ENCODE assay signal across 12 cellular contexts in the genomic region with DNA sequence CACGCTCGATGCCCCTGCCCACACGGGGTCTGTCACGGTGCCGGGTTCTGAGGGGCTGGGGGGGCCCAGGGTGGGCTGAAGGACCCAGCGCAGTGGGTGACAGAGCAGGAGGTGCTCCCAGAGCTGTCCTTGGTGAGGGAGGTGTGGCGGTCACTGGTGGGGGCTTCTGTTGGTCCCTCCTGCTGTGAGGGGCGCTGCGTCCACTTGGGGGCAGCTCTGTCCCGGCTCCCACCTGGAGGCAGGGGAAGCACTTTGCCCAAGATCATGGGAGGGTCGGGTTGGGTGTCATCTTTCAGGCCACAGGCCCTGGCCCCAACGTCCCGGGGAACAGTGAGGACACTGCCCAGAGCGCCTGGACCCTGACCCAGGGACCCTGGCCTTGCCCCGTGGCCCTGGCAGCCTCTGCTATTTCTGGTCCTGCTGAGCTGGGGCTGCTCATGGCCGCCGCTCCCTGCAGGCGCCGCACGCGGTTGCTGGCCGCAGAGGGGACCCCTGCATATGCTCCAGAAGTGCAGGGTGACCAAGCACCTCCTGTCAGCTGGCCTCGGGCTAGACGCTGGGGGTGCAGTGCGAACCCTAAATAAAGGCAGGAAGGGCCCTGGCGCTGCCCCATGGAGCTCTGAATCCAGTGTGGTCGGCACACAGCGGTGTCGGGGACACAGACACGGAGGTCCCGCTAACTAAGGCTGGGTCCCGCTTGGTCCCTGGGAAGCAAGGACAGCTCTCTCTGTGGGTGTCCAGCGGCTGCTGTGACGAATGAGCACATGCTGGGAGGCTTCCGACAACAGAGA. TPM values are rescaled to one million over a fixed set of nuclear protein-coding genes. Genes with fewer than 3 reads are reported as not detected.
DNase-seq lines count a peak whose midpoint lies in the region; ATAC-seq and TF ChIP-seq lines count a peak whose summit lies in the region.
"Had no signal": no experiment of that assay in that cellular context is flagged by ENCODE, and none has a peak within 500 bp of the region (broad histone marks: within the 10 kb centered on the region; RNA-seq: fewer than 3 reads in every experiment).

No MANE protein-coding gene starts in this region.

- peak overlapping the region; percentile 62 to 95 for H2BK12ac ChIP-seq in mesenchymal stem cell (ENCODE audit: low read length in 2 of 2)

- no peak for DNase-seq in LNCaP clone FGC (ENCODE audit: low read depth)
- no peak for DNase-seq in choroid plexus epithelial cell (ENCODE audit: low read depth)
- DNase-seq in mesenchymal stem cell: no peak
- peak in 1 of 2 donors; percentile 20 for DNase-seq in uterus
- no peak for DNase-seq in activated gamma-delta T cell (lab: John Stamatoyannopoulos, UW)
- no peak for DNase-seq in NCI-H526 treated with DMSO at 0.1 percent for 48 hours (lab: John Stamatoyannopoulos, UW)
- DNase-seq: activated CD8-positive, alpha-beta T cell treated with anti-CD3 and anti-CD28 coated beads, Interleukin-2, amount 10 ng/mL, durations not matched to agents 7 days and 5 days; activated naive CD4-positive, alpha-beta T cell treated with anti-CD3 and anti-CD28 coated beads for 36 hours; GOT3; left colon; OCI-M1 had no signal

- H2BK15ac ChIP-seq in mesenchymal stem cell (ENCODE audit: low read depth, poor library complexity, severe bottlenecking): peak overlapping the region; percentile 60

- H3K27me3 ChIP-seq in mesenchymal stem cell (ENCODE audit: control insufficient read depth in 1 of 2, insufficient read depth in 1 of 2, low read length in 2 of 2) (peaks cover 9 to 60% of the 10 kb centered on the region in 2 experiments), uterus (no peaks in the 10 kb centered on the region)

- no peak for ATAC-seq in HG03039 (IDR thresholded peaks at IDR 0.05; ENCODE audit: unreplicated experiment)
- ATAC-seq: activated CD8-positive, alpha-beta T cell treated with anti-CD3 and anti-CD28 coated beads, Interleukin-2, amount 10 ng/mL, durations not matched to agents 7 days and 5 days had no signal

- H2BK120ac ChIP-seq in mesenchymal stem cell (ENCODE audit: low read depth, low read length): peak overlapping the region; percentile 49

- 0 out of 2 replicates have a peak, but pooled peaks have one; percentile 7 for TF ChIP-seq CTCF in LNCaP clone FGC (IDR thresholded peaks at IDR 0.05; ENCODE audit: control insufficient read depth, extremely low read depth, insufficient read depth)
- peak; percentile 28 for TF ChIP-seq CTCF in choroid plexus epithelial cell (conservative IDR thresholded peaks at IDR 0.05; ENCODE audit: low read depth, low read length)
- peak; percentile 9 to 44 (median 26) for TF ChIP-seq CTCF in uterus (IDR thresholded peaks at IDR 0.05)

- intact Hi-C loops in uterus (cut with DNase I; ENCODE audit: low total_unique reads): no loop called here

- peak overlapping the region; percentile 26 to 58 for H3K18ac ChIP-seq in mesenchymal stem cell (ENCODE audit: low read depth in 1 of 2, low read length in 2 of 2)

- H3K4me1 ChIP-seq in mesenchymal stem cell (ENCODE audit: control insufficient read depth, insufficient read depth, low read depth, low read length): peaks cover 45% of the 10 kb centered on the region
- peaks cover 0 to 6% of the 10 kb centered on the region in 2 donors for H3K4me1 ChIP-seq in uterus

- H3K23ac ChIP-seq in mesenchymal stem cell (ENCODE audit: low read length in 2 of 2): no peak overlapping the region

- H3K9ac ChIP-seq in mesenchymal stem cell (ENCODE audit: low read length): peak overlapping the region; percentile 38

- H3K14ac ChIP-seq in mesenchymal stem cell (ENCODE audit: low read length in 2 of 2): no peak overlapping the region

- H3K36me3 ChIP-seq in mesenchymal stem cell (ENCODE audit: control insufficient read depth in 1 of 2, insufficient read depth in 2 of 2, low read depth in 1 of 2, low read length in 2 of 2) (no peaks in the 10 kb centered on the region), uterus (no peaks in the 10 kb centered on the region)

- H4K8ac ChIP-seq in mesenchymal stem cell (ENCODE audit: low read length): peak overlapping the region; percentile 72

- H2AFZ ChIP-seq in mesenchymal stem cell (ENCODE audit: low read depth, low read length): no peak overlapping the region

- no peak overlapping the region for H3K4me3 ChIP-seq in LNCaP clone FGC (ENCODE audit: low read depth, low read length)
- H3K4me3 ChIP-seq in choroid plexus epithelial cell (ENCODE audit: low read depth, low read length): no peak overlapping the region
- no peak overlapping the region for H3K4me3 ChIP-seq in mesenchymal stem cell (ENCODE audit: insufficient read depth in 1 of 2, low read depth in 1 of 2, low read length in 2 of 2)
- no peak overlapping the region for H3K4me3 ChIP-seq in uterus

- no peak overlapping the region for H3K4me2 ChIP-seq in mesenchymal stem cell (ENCODE audit: low read length, poor library complexity, severe bottlenecking)

- H3K27ac ChIP-seq in mesenchymal stem cell (ENCODE audit: low read length, poor library complexity, severe bottlenecking): no peak overlapping the region
- no peak overlapping the region for H3K27ac ChIP-seq in uterus

- 82% methylated on average over 35 of the region's 35 CpGs for WGBS in mesenchymal stem cell

- peak overlapping the region; percentile 70 for H4K91ac ChIP-seq in mesenchymal stem cell (ENCODE audit: low read length)

- no peak overlapping the region for H2BK5ac ChIP-seq in mesenchymal stem cell (ENCODE audit: low read depth, low read length, poor library complexity, severe bottlenecking)

- no peaks in the 10 kb centered on the region for H3K9me3 ChIP-seq in mesenchymal stem cell (ENCODE audit: control insufficient read depth, low read length)
- no peaks in the 10 kb centered on the region for H3K9me3 ChIP-seq in uterus

- H3K79me1 ChIP-seq in mesenchymal stem cell (replicated peaks; ENCODE audit: low read length, poor library complexity, severe bottlenecking): no peaks in the 10 kb centered on the region

- H2AK5ac ChIP-seq in mesenchymal stem cell (ENCODE audit: low read length, severe bottlenecking): no peak overlapping the region

- H3K4ac ChIP-seq in mesenchymal stem cell (ENCODE audit: low read depth in 1 of 2, low read length in 2 of 2): peak overlapping the region; percentile 37 to 51

- no peak for TF ChIP-seq POLR2A in uterus (IDR thresholded peaks at IDR 0.05)

RNA-seq across cellular contexts. Expression of a gene that starts 11.6 kb away (rescaled TPM):
- polyA plus RNA-seq in mesenchymal stem cell (2013, experiment 1 of 2): not detected
- polyA plus RNA-seq in mesenchymal stem cell (2013, experiment 2 of 2): not detected
- 10 to 100 TPM in 1 of 4 donors, under 1 TPM in 1, not detected in 2; under 0.01 to 47.1 TPM for total RNA-seq in uterus

RNA-seq across cellular contexts. Expression of a gene that starts 40.1 kb away (rescaled TPM):
- 15.8 TPM for polyA plus RNA-seq in mesenchymal stem cell (2013, experiment 1 of 2)
- 15.4 TPM for polyA plus RNA-seq in mesenchymal stem cell (2013, experiment 2 of 2)
- 10 to 100 TPM in 2 of 4 donors, 1 to 10 TPM in 2; 2.9 to 30.5 (median 14.2) TPM for total RNA-seq in uterus
